In the genomic region with DNA sequence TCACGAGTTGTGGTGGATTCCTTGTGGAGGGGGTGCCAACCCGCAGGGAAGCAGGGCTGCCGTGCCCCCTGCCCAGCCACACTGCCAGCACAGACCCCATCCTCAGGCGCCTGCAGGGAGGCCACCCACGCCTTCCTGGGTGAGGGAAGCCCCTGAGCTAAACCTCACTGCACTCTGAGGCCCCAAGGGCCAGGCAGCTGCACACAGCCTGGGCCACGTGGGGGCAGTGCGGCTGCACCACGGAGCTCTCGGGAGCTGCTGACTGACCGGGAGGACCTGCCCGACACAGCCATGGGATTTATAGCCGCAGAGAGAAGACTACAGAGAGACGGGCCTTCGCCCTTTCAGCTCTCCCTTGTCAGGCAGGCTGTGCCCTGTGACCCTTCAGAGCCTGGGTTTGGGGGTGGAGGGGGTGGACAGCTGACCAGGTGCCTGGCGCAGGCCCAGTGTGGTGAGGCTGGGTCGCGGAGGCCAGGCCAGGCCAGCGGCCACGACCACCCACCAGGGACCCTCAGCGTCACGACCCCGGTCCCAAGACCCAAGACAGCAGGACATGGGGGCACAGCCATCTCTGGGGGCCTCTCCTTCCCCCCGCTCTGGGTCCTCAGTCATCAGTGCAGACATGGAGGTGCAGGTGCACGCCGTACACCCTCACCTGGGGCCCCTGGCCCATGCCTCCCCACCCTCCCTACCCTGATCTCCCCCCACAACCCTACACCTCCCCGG, we compare ENCODE assay signal across 8 cellular contexts. TPM values are rescaled to one million over a fixed set of nuclear protein-coding genes. Genes with fewer than 3 reads are reported as not detected.
A peak's percentile ranks its signal among the peaks of the same experiment; 100 is the strongest.
DNase-seq lines count a peak whose midpoint lies in the region; ATAC-seq and TF ChIP-seq lines count a peak whose summit lies in the region.

No MANE protein-coding gene starts in this region.

- H3K9me3 ChIP-seq in cardiac muscle cell (ENCODE audit: low read depth) (no peaks in the 10 kb centered on the region), spleen (no peaks in the 10 kb centered on the region)

- no peaks in the 10 kb centered on the region for H3K4me1 ChIP-seq in cardiac muscle cell (ENCODE audit: low read depth)
- peaks cover 9 to 43% (median 28%) of the 10 kb centered on the region in 6 donors for H3K4me1 ChIP-seq in spleen

- no peak overlapping the region for H3K4me3 Mint-ChIP-seq in CD14-positive monocyte

- peaks cover 5% of the 10 kb centered on the region for H3K4me1 Mint-ChIP-seq in CD14-positive monocyte

- H3K36me3 ChIP-seq in cardiac muscle cell (peaks cover 5% of the 10 kb centered on the region), spleen (peaks cover 0 to 53% (median 39%) of the 10 kb centered on the region in 6 donors)

- peak; percentile 55 for DNase-seq in COR-L47 (lab: John Stamatoyannopoulos, UW)
- peak; percentile 29 for DNase-seq in NCI-H2196 treated with DMSO at 0.1 percent for 48 hours (lab: John Stamatoyannopoulos, UW; ENCODE audit: unreplicated experiment)
- peak; percentile 30 for DNase-seq in activated CD8-positive, alpha-beta memory T cell treated with anti-CD3 and anti-CD28 coated beads, Interleukin-2, amount 50 U/mL, for 24 hours (ENCODE audit: extremely low read depth)
- DNase-seq in cardiac muscle cell (ENCODE audit: low read depth in 1 of 2, low spot score in 1 of 2): peak; percentile 79 to 81
- DNase-seq in spleen: no peak
- no peak for DNase-seq in CD14-positive monocyte (ENCODE audit: low spot score)

- ATAC-seq in GM18873 (IDR thresholded peaks at IDR 0.05; ENCODE audit: low FRiP score, unreplicated experiment) (peak; percentile 67), HG03039 (IDR thresholded peaks at IDR 0.05; ENCODE audit: unreplicated experiment) (peak; percentile 67)

- TF ChIP-seq CTCF in cardiac muscle cell (IDR thresholded peaks at IDR 0.05; ENCODE audit: low read depth, low read length) (peak; percentile 77), spleen (IDR thresholded peaks at IDR 0.05 in 8 of 11, conservative IDR thresholded peaks at IDR 0.05 in 3 of 11) (peak in 9 of 11 experiments; percentile 20 to 73 (median 52)), CD14-positive monocyte (IDR thresholded peaks at IDR 0.05) (no peak)

- H3K27me3 Mint-ChIP-seq in CD14-positive monocyte (ENCODE audit: low read depth in 3 of 3): peaks cover 26 to 37% (median 30%) of the 10 kb centered on the region in 3 donors

- 60 to 66% (median 64%) methylated on average over 9 to 26 of the region's 26 CpGs for WGBS in spleen, 5 donors

- no peak overlapping the region for H3K4me3 ChIP-seq in cardiac muscle cell
- no peak overlapping the region for H3K4me3 ChIP-seq in spleen

- H3K27ac ChIP-seq in cardiac muscle cell: no peak overlapping the region
- no peak overlapping the region for H3K27ac ChIP-seq in spleen

- peaks cover 0 to 7% (median 2%) of the 10 kb centered on the region in 7 donors for H3K9me3 Mint-ChIP-seq in CD14-positive monocyte

- intact Hi-C loops in spleen (cut with DNase I; ENCODE audit: low total_unique reads) (loop anchor here (5.0 kb wide), 1 partner anchor 120 kb away; no protein-coding TSS in a partner anchor), CD14-positive monocyte (cut with micrococcal nuclease) (loop anchor here in 1 of 2 donors (2.0 kb wide), 1 partner anchor 114 kb away; no protein-coding TSS in a partner anchor)

- TF ChIP-seq POLR2A in spleen (IDR thresholded peaks at IDR 0.05): no peak

- H3K36me3 Mint-ChIP-seq in CD14-positive monocyte: peaks cover 38 to 45% of the 10 kb centered on the region in 2 donors

- peaks cover 41% of the 10 kb centered on the region for H3K27me3 ChIP-seq in cardiac muscle cell
- H3K27me3 ChIP-seq in spleen (replicated peaks in 1 of 7): peaks cover 4 to 40% (median 32%) of the 10 kb centered on the region in 7 donors

- H3K27ac Mint-ChIP-seq in CD14-positive monocyte: no peak overlapping the region

RNA-seq across cellular contexts. Expression of a gene that starts 4.3 kb away (rescaled TPM):
- total RNA-seq in cardiac muscle cell (1.2 and 1.4 TPM in 2 replicates), spleen (10 to 100 TPM; 11.2 to 28.5 (median 14.0) TPM)
- polyA plus RNA-seq in cardiac muscle cell (0.34 and 0.99 TPM in 2 replicates), spleen (1 to 10 TPM in 2 of 3 donors, under 1 TPM in 1; 0.96 to 5.4 (median 2.8) TPM), CD14-positive monocyte (under 1 TPM in 1 of 2 donors, not detected in 1; 0.15 TPM)

RNA-seq across cellular contexts. Expression of a gene that starts 45.8 kb away (rescaled TPM):
- total RNA-seq in cardiac muscle cell: 69.6 and 101 TPM in 2 replicates
- polyA plus RNA-seq in cardiac muscle cell: 115 and 145 TPM in 2 replicates
- 100 to 1,000 TPM in 3 of 7 donors, 10 to 100 TPM in 4; 74.1 to 106 (median 96.9) TPM for total RNA-seq in spleen
- polyA plus RNA-seq in spleen: 100 to 1,000 TPM; 102 to 158 (median 127) TPM
- polyA plus RNA-seq in CD14-positive monocyte: 100 to 1,000 TPM; 212 to 219 TPM

Comparison
In these comparisons a context has a peak if more than half of its experiments do, and no peak if none do; other contexts are left out.
1. DNase-seq: peak in COR-L47 (single experiment), NCI-H2196 treated with DMSO at 0.1 percent for 48 hours (single experiment), activated CD8-positive, alpha-beta memory T cell treated with anti-CD3 and anti-CD28 coated beads, Interleukin-2, amount 50 U/mL, for 24 hours (single experiment) and cardiac muscle cell (2 of 2); none in spleen (single experiment) and CD14-positive monocyte (single experiment).